15 cellular contexts compared by ENCODE assay signal in the genomic region with DNA sequence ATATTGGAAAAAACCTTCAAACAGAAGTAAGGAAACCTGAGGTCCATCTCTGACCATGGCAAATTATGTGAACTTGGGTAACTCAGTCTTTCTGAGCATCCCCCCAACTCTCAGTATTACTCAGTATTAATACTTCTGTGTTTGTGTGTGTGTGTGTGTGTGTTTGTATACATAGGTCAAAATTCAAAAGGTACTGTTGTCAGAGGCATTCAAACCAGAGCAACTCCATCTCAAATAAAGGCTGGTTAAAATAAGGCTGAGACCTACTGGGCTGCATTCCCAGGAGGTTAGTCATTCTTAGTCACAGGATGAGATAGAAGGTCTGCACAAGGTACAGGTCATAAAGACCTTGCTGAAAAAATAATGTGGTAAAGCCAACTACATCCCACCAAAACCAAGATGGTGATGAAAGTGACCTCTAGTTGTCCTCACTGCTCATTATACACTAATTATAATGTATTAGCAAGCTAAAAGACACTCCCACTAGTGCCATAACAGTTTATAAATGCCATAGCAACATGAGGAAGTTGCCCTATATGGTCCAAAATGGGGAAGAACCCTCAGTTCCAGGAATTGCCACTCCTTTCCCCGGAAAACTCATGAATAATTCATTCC. TPM values are rescaled to one million over a fixed set of nuclear protein-coding genes. Genes with fewer than 3 reads are reported as not detected.
DNase-seq lines count a peak whose midpoint lies in the region; ATAC-seq, FAIRE-seq and TF ChIP-seq lines count a peak whose summit lies in the region.
"Had no signal": no experiment of that assay in that cellular context is flagged by ENCODE, and none has a peak within 500 bp of the region (broad histone marks: within the 10 kb centered on the region; RNA-seq: fewer than 3 reads in every experiment).

No MANE protein-coding gene starts in this region.

- peak in 1 of 2 experiments; percentile 66 for DNase-seq in A549 (ENCODE audit: low read depth in 1 of 2, low spot score in 1 of 2)
- peak; percentile 79 for DNase-seq in HT-29 (ENCODE audit: low spot score)
- DNase-seq in adrenal gland = peak; percentile 30 to 67 (median 52)
- DNase-seq in islet precursor cell = peak; percentile 83
- no peak for DNase-seq in mesothelial cell of epicardium (ENCODE audit: low spot score in 2 of 2, unreplicated experiment in 2 of 2)
- DNase-seq in left lobe of liver (ENCODE audit: low spot score) = no peak
- no peak for DNase-seq in thyroid gland
- DNase-seq: activated CD8-positive, alpha-beta memory T cell treated with anti-CD3 and anti-CD28 coated beads, Interleukin-2, amount 50 U/mL, for 4 hours; cortex of kidney; RPMI8226; stimulated activated CD4-positive, alpha-beta T cell treated with anti-CD3 and anti-CD28 coated beads, Interleukin-4, amount 100 ng/mL, for 1 hour had no signal

- H3K4me3 Mint-ChIP-seq in mesothelial cell of epicardium = no peak overlapping the region

- no peaks in the 10 kb centered on the region for H3K36me3 Mint-ChIP-seq in mesothelial cell of epicardium

- H3K4me1 ChIP-seq in A549 = peaks cover 24% of the 10 kb centered on the region
- H3K4me1 ChIP-seq in adrenal gland (replicated peaks in 1 of 2) = peaks cover 0 to 4% of the 10 kb centered on the region in 2 donors
- H3K4me1 ChIP-seq in thyroid gland = no peaks in the 10 kb centered on the region

- H3K36me3 ChIP-seq in adrenal gland (replicated peaks in 1 of 2) (no peaks in the 10 kb centered on the region), thyroid gland (no peaks in the 10 kb centered on the region)
- H3K36me3 ChIP-seq: BLaER1 treated with 17β-estradiol and CSF1 and Interleukin-3, amounts not matched to agents 10 nM and 100 nM had no signal

- H3K27ac ChIP-seq in A549 (peak overlapping the region; percentile 40 to 46; a peak in 5 of 6 replicates), adrenal gland (peak overlapping the region in 1 of 5 donors; percentile 13), thyroid gland (no peak overlapping the region)
- H3K27ac ChIP-seq: KMS-11 had no signal

- H3K27me3 Mint-ChIP-seq in mesothelial cell of epicardium (ENCODE audit: low read depth) = no peaks in the 10 kb centered on the region

- POLR2A ChIA-PET in A549 (lab: Yijun Ruan, JAX) = no interaction called here

- CTCF ChIA-PET in A549 (lab: Yijun Ruan, JAX) = no interaction called here

- TF ChIP-seq CTCF in A549 (IDR thresholded peaks at IDR 0.05) = no peak
- TF ChIP-seq CTCF in adrenal gland (IDR thresholded peaks at IDR 0.05) = no peak
- no peak for TF ChIP-seq CTCF in mesothelial cell of epicardium (IDR thresholded peaks at IDR 0.05; ENCODE audit: unreplicated experiment)
- no peak for TF ChIP-seq CTCF in thyroid gland (IDR thresholded peaks at IDR 0.05)

- peaks cover 24% of the 10 kb centered on the region for H3K9me3 Mint-ChIP-seq in mesothelial cell of epicardium

- no peak overlapping the region for H3K4me3 ChIP-seq in A549
- H3K4me3 ChIP-seq in adrenal gland = no peak overlapping the region
- H3K4me3 ChIP-seq in thyroid gland (replicated peaks in 1 of 3) = no peak overlapping the region
- H3K4me3 ChIP-seq: BLaER1 treated with 17β-estradiol and CSF1 and Interleukin-3, amounts not matched to agents 10 nM and 100 nM had no signal

- H3K9me3 ChIP-seq in A549 = no peaks in the 10 kb centered on the region
- H3K9me3 ChIP-seq in adrenal gland (replicated peaks in 1 of 3) = no peaks in the 10 kb centered on the region
- no peaks in the 10 kb centered on the region for H3K9me3 ChIP-seq in thyroid gland

- peak overlapping the region; percentile 64 for H3K4me2 ChIP-seq in A549
- H3K4me2 ChIP-seq: KMS-11 had no signal

- intact Hi-C loops in adrenal gland (cut with DNase I) (no loop called here), thyroid gland (cut with DNase I) (no loop called here)

- FAIRE-seq in A549 (lab: Jason Lieb, UNC) = no peak

- no peak for TF ChIP-seq POLR2A in A549 (IDR thresholded peaks at IDR 0.05; ENCODE audit: low read length)
- no peak for TF ChIP-seq POLR2A in adrenal gland (IDR thresholded peaks at IDR 0.05)
- no peak for TF ChIP-seq POLR2A in thyroid gland (IDR thresholded peaks at IDR 0.05)

- H3K27me3 ChIP-seq in adrenal gland (no peaks in the 10 kb centered on the region), thyroid gland (no peaks in the 10 kb centered on the region)
- H3K27me3 ChIP-seq: BLaER1 treated with 17β-estradiol and CSF1 and Interleukin-3, amounts not matched to agents 10 nM and 100 nM had no signal

- no peak overlapping the region for H3K27ac Mint-ChIP-seq in mesothelial cell of epicardium

- 33% methylated on average over 1 of the region's 1 CpG for WGBS in A549 (ENCODE audit: missing lambda C conversion rate)
- 52 to 83% (median 74%) methylated on average over 1 of the region's 1 CpG for WGBS in adrenal gland, 4 donors
- WGBS in thyroid gland, 2 donors = 85 to 89% methylated on average over 1 of the region's 1 CpG

- ATAC-seq in A549 (peak; percentile 50 to 89; a peak in 5 of 6 replicates), left lobe of liver (no peak), GM21423 (IDR thresholded peaks at IDR 0.05; ENCODE audit: unreplicated experiment) (no peak)

- no peak for TF ChIP-seq EP300 in A549 (IDR thresholded peaks at IDR 0.05)

- TF ChIP-seq RAD21 in A549 (conservative IDR thresholded peaks at IDR 0.05 in 1 of 2, IDR thresholded peaks at IDR 0.05 in 1 of 2) = no peak

- H3K4me1 Mint-ChIP-seq in mesothelial cell of epicardium = peaks cover 17% of the 10 kb centered on the region

TF ChIP-seq in A549, 52 proteins besides CTCF, POLR2A, EP300 and RAD21:
- TF ChIP-seq CEBPB (IDR thresholded peaks at IDR 0.05) = peak in 1 of 2 experiments; percentile 4; a peak in 1 of 4 replicates
- TF ChIP-seq CHD4 (IDR thresholded peaks at IDR 0.05; ENCODE audit: borderline replicate concordance) = no peak
- no peak for TF ChIP-seq RCOR1 (IDR thresholded peaks at IDR 0.05; ENCODE audit: low read depth, low read length)
- TF ChIP-seq FOSL2 (IDR thresholded peaks at IDR 0.05) = peak; percentile 79
- TF ChIP-seq FOSL2 (CRISPR knock-in tag; IDR thresholded peaks at IDR 0.05) = peak; percentile 67
- peak; percentile 40; the same call in 1 of the 2 replicates for TF ChIP-seq GATA3 (IDR thresholded peaks at IDR 0.05; ENCODE audit: borderline replicate concordance)
- TF ChIP-seq JUNB (IDR thresholded peaks at IDR 0.05) = peak; percentile 74
- no peak for TF ChIP-seq KDM5A (IDR thresholded peaks at IDR 0.05)

RNA-seq across cellular contexts. Expression of a gene that starts 33.3 kb away (rescaled TPM):
- polyA plus RNA-seq in A549 (2011; rRNA removed) = not detected in 2 replicates
- polyA plus RNA-seq in A549 (2012; cell fraction: cytosol; rRNA removed) = not detected in 2 replicates
- not detected in 2 replicates for polyA plus RNA-seq in A549 (2012; cell fraction: nucleus; rRNA removed)
- not detected in 3 replicates for polyA plus RNA-seq in A549 (2017; fragmentation: RNase III; extraction: RNeasy Plus Mini Kit Qiagen cat#74134 plus additional on column Dnase treatment)
- polyA minus RNA-seq in A549 (2011; rRNA and poly(A)+ RNA removed) = not detected in 2 replicates
- total RNA-seq in HT-29 (2014; rRNA removed; shearing (Covaris generic)) = not detected in 2 replicates
- 1 to 10 TPM in 1 of 8 donors, under 1 TPM in 3, not detected in 4; 0.11 to 1.6 (median 0.40) TPM for total RNA-seq in adrenal gland
- polyA plus RNA-seq in adrenal gland = not detected
- not detected in 3 replicates for total RNA-seq in mesothelial cell of epicardium
- not detected for total RNA-seq in left lobe of liver
- total RNA-seq in thyroid gland = under 1 TPM in 1 of 4 donors, not detected in 3; 0.27 TPM
- polyA plus RNA-seq: liver had no signal

Comparison
In these comparisons a context has a peak if more than half of its experiments do, and no peak if none do; other contexts are left out.
1. ATAC-seq: peak in A549 (2 of 2); none in left lobe of liver (single experiment) and GM21423 (single experiment).
2. DNase-seq: peak in HT-29 (single experiment), adrenal gland (7 of 7) and islet precursor cell (single experiment); none in mesothelial cell of epicardium (0 of 2), left lobe of liver (single experiment) and thyroid gland (0 of 2).
3. H3K27ac ChIP-seq: peak in A549 (2 of 2); none in thyroid gland (0 of 3).